Comparison of ENCODE assay signal across 1 cellular context in the genomic region with DNA sequence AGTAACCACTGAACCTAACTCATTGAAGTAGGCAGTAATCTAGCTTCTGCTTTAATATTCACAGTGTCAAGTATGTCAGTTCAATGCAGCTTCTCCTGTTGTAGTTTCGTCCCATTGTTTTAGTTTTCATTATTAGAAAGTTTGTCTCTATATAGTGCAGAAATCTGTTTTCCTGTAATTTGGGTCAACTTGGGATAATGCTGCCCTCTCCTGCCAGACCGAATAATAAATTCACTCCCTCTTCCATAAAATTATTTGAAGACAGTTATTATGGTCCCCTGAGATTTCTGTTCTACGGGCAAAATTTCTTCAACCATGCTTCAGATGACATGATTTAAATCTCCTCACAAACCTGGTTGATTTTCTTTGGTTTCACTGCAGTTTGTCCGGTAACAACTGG.
TF ChIP-seq lines count a peak whose summit lies in the region.

No MANE protein-coding gene starts in this region.

TF ChIP-seq in A549, 52 proteins besides CTCF, POLR2A, EP300 and RAD21 (continued from another document):
- TF ChIP-seq, protein P1, sequence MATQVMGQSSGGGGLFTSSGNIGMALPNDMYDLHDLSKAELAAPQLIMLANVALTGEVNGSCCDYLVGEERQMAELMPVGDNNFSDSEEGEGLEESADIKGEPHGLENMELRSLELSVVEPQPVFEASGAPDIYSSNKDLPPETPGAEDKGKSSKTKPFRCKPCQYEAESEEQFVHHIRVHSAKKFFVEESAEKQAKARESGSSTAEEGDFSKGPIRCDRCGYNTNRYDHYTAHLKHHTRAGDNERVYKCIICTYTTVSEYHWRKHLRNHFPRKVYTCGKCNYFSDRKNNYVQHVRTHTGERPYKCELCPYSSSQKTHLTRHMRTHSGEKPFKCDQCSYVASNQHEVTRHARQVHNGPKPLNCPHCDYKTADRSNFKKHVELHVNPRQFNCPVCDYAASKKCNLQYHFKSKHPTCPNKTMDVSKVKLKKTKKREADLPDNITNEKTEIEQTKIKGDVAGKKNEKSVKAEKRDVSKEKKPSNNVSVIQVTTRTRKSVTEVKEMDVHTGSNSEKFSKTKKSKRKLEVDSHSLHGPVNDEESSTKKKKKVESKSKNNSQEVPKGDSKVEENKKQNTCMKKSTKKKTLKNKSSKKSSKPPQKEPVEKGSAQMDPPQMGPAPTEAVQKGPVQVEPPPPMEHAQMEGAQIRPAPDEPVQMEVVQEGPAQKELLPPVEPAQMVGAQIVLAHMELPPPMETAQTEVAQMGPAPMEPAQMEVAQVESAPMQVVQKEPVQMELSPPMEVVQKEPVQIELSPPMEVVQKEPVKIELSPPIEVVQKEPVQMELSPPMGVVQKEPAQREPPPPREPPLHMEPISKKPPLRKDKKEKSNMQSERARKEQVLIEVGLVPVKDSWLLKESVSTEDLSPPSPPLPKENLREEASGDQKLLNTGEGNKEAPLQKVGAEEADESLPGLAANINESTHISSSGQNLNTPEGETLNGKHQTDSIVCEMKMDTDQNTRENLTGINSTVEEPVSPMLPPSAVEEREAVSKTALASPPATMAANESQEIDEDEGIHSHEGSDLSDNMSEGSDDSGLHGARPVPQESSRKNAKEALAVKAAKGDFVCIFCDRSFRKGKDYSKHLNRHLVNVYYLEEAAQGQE (IDR thresholded peaks at IDR 0.05): no peak
- TF ChIP-seq EHMT2 (IDR thresholded peaks at IDR 0.05; ENCODE audit: low read depth) (no peak), ESRRA (IDR thresholded peaks at IDR 0.05; ENCODE audit: borderline replicate concordance, low read length) (no peak), CBX8 (IDR thresholded peaks at IDR 0.05) (no peak), MAFK (IDR thresholded peaks at IDR 0.05; ENCODE audit: partially characterized antibody) (no peak), POLR2AphosphoS2 (conservative IDR thresholded peaks at IDR 0.05; ENCODE audit: low read length) (no peak), RNF2 (IDR thresholded peaks at IDR 0.05; ENCODE audit: borderline replicate concordance, low read depth) (no peak), CBX2 (IDR thresholded peaks at IDR 0.05; ENCODE audit: borderline replicate concordance, low read depth) (no peak), CEBPB (IDR thresholded peaks at IDR 0.05) (no peak), TP53 (CRISPR knock-in tag; IDR thresholded peaks at IDR 0.05) (no peak), MYC (IDR thresholded peaks at IDR 0.05; ENCODE audit: borderline replicate concordance, low read length) (no peak), RFX5 (IDR thresholded peaks at IDR 0.05) (no peak), FOSL2 (IDR thresholded peaks at IDR 0.05) (no peak), FOSL2 (CRISPR knock-in tag; IDR thresholded peaks at IDR 0.05) (no peak), JUNB (IDR thresholded peaks at IDR 0.05) (no peak)
- TF ChIP-seq, protein P2, sequence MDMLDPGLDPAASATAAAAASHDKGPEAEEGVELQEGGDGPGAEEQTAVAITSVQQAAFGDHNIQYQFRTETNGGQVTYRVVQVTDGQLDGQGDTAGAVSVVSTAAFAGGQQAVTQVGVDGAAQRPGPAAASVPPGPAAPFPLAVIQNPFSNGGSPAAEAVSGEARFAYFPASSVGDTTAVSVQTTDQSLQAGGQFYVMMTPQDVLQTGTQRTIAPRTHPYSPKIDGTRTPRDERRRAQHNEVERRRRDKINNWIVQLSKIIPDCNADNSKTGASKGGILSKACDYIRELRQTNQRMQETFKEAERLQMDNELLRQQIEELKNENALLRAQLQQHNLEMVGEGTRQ (IDR thresholded peaks at IDR 0.05): no peak
- TF ChIP-seq, protein P3, sequence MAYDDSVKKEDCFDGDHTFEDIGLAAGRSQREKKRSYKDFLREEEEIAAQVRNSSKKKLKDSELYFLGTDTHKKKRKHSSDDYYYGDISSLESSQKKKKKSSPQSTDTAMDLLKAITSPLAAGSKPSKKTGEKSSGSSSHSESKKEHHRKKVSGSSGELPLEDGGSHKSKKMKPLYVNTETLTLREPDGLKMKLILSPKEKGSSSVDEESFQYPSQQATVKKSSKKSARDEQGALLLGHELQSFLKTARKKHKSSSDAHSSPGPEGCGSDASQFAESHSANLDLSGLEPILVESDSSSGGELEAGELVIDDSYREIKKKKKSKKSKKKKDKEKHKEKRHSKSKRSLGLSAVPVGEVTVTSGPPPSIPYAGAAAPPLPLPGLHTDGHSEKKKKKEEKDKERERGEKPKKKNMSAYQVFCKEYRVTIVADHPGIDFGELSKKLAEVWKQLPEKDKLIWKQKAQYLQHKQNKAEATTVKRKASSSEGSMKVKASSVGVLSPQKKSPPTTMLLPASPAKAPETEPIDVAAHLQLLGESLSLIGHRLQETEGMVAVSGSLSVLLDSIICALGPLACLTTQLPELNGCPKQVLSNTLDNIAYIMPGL (CRISPR knock-in tag; IDR thresholded peaks at IDR 0.05; ENCODE audit: borderline replicate concordance): no peak
